In genomic region chr18:48821251-48821590, GRCh38 we compare ENCODE assay signal across 12 cellular contexts.
A peak's percentile ranks its signal among the peaks of the same experiment; 100 is the strongest.
DNase-seq lines count a peak whose midpoint lies in the region; ATAC-seq and TF ChIP-seq lines count a peak whose summit lies in the region.
"Had no signal": no experiment of that assay in that cellular context is flagged by ENCODE, and none has a peak within 500 bp of the region (broad histone marks: within the 10 kb centered on the region; RNA-seq: fewer than 3 reads in every experiment).

No MANE protein-coding gene starts in this region.

- POLR2A ChIA-PET in RWPE1 (lab: Yijun Ruan, JAX; ENCODE audit: low non-redundant PET), result no interaction called here

- H4K5ac ChIP-seq in H9 (ENCODE audit: insufficient read length, low read depth, low read length) (no peak overlapping the region), mesendoderm (ENCODE audit: low read length) (no peak overlapping the region)

- no peaks in the 10 kb centered on the region for H3K27me3 ChIP-seq in H9 (ENCODE audit: insufficient read depth, low read length)
- H3K27me3 ChIP-seq in WERI-Rb-1 (ENCODE audit: insufficient read depth, low read depth, severe bottlenecking), result no peaks in the 10 kb centered on the region
- H3K27me3 ChIP-seq in mesendoderm (ENCODE audit: insufficient read depth, low read length, poor library complexity), result no peaks in the 10 kb centered on the region
- H3K27me3 ChIP-seq: testis had no signal

- H2BK120ac ChIP-seq in H9 (ENCODE audit: low read depth, low read length, poor library complexity, severe bottlenecking), result no peak overlapping the region
- H2BK120ac ChIP-seq in mesendoderm (ENCODE audit: low read depth, low read length), result no peak overlapping the region

- H3K4me1 ChIP-seq in H9 (ENCODE audit: insufficient read depth, low read length) (no peaks in the 10 kb centered on the region; the same call in 1 of the 2 replicates), mesendoderm (ENCODE audit: control insufficient read depth, low read depth, low read length) (no peaks in the 10 kb centered on the region)

- H3K27ac ChIP-seq in H9 (ENCODE audit: insufficient read length, low read depth, low read length) (no peak overlapping the region), WERI-Rb-1 (no peak overlapping the region), mesendoderm (ENCODE audit: low read depth, low read length) (no peak overlapping the region), RWPE1 (no peak overlapping the region; the same call in 1 of the 2 replicates)
- H3K27ac ChIP-seq: testis had no signal

- H2AFZ ChIP-seq in H9 (ENCODE audit: low read length), result no peak overlapping the region

- H3K18ac ChIP-seq in H9 (ENCODE audit: insufficient read length, low read depth, low read length) (no peak overlapping the region), mesendoderm (ENCODE audit: low read length) (no peak overlapping the region)

- H3K9ac ChIP-seq in H9 (ENCODE audit: extremely low read depth, insufficient read length, low read length), result no peak overlapping the region
- no peak overlapping the region for H3K9ac ChIP-seq in mesendoderm (ENCODE audit: low read length)

- H3K27ac Mint-ChIP-seq in H9, result no peak overlapping the region; a peak in 1 of 7 replicates
- H3K27ac Mint-ChIP-seq: activated naive CD4-positive, alpha-beta T cell treated with anti-CD3 and anti-CD28 coated beads, Interleukin-2, amount 10 ng/mL, durations not matched to agents 7 days and 5 days; HFFc6 had no signal

- H4K8ac ChIP-seq in H9 (replicated peaks; ENCODE audit: insufficient read length, low read depth, low read length) (no peak overlapping the region), mesendoderm (ENCODE audit: low read depth, low read length) (no peak overlapping the region)

- ATAC-seq in GM18511 (IDR thresholded peaks at IDR 0.05; ENCODE audit: unreplicated experiment) (peak; percentile 21), HG02642 (IDR thresholded peaks at IDR 0.05; ENCODE audit: poor library complexity, unreplicated experiment) (no peak)

- H2BK12ac ChIP-seq in H9 (ENCODE audit: insufficient read length, low read depth, low read length), result no peak overlapping the region

- no peak overlapping the region for H3T11ph ChIP-seq in H9 (ENCODE audit: low read length)

- CTCF ChIA-PET in RWPE1 (lab: Yijun Ruan, JAX), result interaction anchor here (0.6 kb wide), 1 partner anchor 578 kb away, joined by 3 read pairs; no protein-coding TSS in a partner anchor

- H2AK5ac ChIP-seq in H9 (ENCODE audit: insufficient read length, low read length) (no peak overlapping the region), mesendoderm (ENCODE audit: low read length) (peak overlapping the region; percentile 62)

- H3K4me1 Mint-ChIP-seq in H9, result peaks cover under 1 to 5% of the 10 kb centered on the region in 2 experiments; a peak in 3 of 4 replicates

- H2BK20ac ChIP-seq in H9 (ENCODE audit: low read depth, low read length, poor library complexity, severe bottlenecking), result no peak overlapping the region

- no peak overlapping the region for H3K4me2 ChIP-seq in H9 (ENCODE audit: insufficient read depth, insufficient read length, low read length)
- H3K4me2 ChIP-seq in mesendoderm (ENCODE audit: low read length), result no peak overlapping the region

- H3K4me3 ChIP-seq in WERI-Rb-1 (ENCODE audit: low read depth, low read length) (no peak overlapping the region), mesendoderm (ENCODE audit: low read length) (no peak overlapping the region)
- H3K4me3 ChIP-seq: testis had no signal

- H3K14ac ChIP-seq in H9 (ENCODE audit: insufficient read depth, low read length), result no peak overlapping the region

- H3K9me3 Mint-ChIP-seq in H9, result peaks cover 5 to 8% of the 10 kb centered on the region in 2 experiments; a peak in 3 of 5 replicates
- H3K9me3 Mint-ChIP-seq: activated naive CD4-positive, alpha-beta T cell treated with anti-CD3 and anti-CD28 coated beads, Interleukin-2, amount 10 ng/mL, durations not matched to agents 7 days and 5 days had no signal

- H3K23ac ChIP-seq in H9 (ENCODE audit: insufficient read length, low read depth, low read length), result no peak overlapping the region
- H3K23ac ChIP-seq in mesendoderm (ENCODE audit: low read length), result no peak overlapping the region

- WGBS in H9 (ENCODE audit: extremely low coverage, insufficient read length, low lambda C conversion rate), result no CpG with 5 or more reads among the region's 5 CpGs
- WGBS in mesendoderm (ENCODE audit: extremely low coverage, insufficient coverage, low lambda C conversion rate), result no CpG with 5 or more reads among the region's 5 CpGs

- H2BK5ac ChIP-seq in H9 (ENCODE audit: insufficient read length, low read length), result no peak overlapping the region
- no peak overlapping the region for H2BK5ac ChIP-seq in mesendoderm (ENCODE audit: low read length)

- no peaks in the 10 kb centered on the region for H4K20me1 ChIP-seq in H9 (ENCODE audit: control insufficient read depth, insufficient read depth, insufficient read length)

- no peak overlapping the region for H4K91ac ChIP-seq in H9 (ENCODE audit: insufficient read length, low read depth, low read length)

- H3K56ac ChIP-seq in H9 (ENCODE audit: insufficient read length, low read depth, low read length) (no peak overlapping the region), mesendoderm (ENCODE audit: low read length) (peak overlapping the region; percentile 1)

- H3K4ac ChIP-seq in H9 (ENCODE audit: low read depth, low read length), result no peak overlapping the region
- H3K4ac ChIP-seq in mesendoderm (ENCODE audit: low read depth, low read length), result no peak overlapping the region

- H3K27me3 Mint-ChIP-seq in H9 (ENCODE audit: low read depth), result no peaks in the 10 kb centered on the region; the same call in 1 of the 2 replicates

- DNase-seq in H9 (peak; percentile 8), WERI-Rb-1 (peak; percentile 3), mesendoderm (no peak), NAMALWA (ENCODE audit: low spot score) (no peak), NCI-H1092 (lab: John Stamatoyannopoulos, UW) (no peak), RWPE1 (ENCODE audit: low spot score) (no peak)
- DNase-seq: activated naive CD4-positive, alpha-beta T cell treated with anti-CD3 and anti-CD28 coated beads, Interleukin-2, amount 10 ng/mL, durations not matched to agents 7 days and 5 days; HFFc6; NCI-H526; testis had no signal

- H2BK15ac ChIP-seq in H9 (ENCODE audit: low read depth, low read length) (no peak overlapping the region), mesendoderm (replicated peaks; ENCODE audit: low read depth) (no peak overlapping the region)

- no peaks in the 10 kb centered on the region for H3K23me2 ChIP-seq in H9 (ENCODE audit: insufficient read length, low read depth, low read length, poor library complexity, severe bottlenecking)

- no peaks in the 10 kb centered on the region for H3K79me1 ChIP-seq in H9 (ENCODE audit: insufficient read depth, low read depth, low read length, poor library complexity, severe bottlenecking)
- H3K79me1 ChIP-seq in mesendoderm (ENCODE audit: low read length), result no peaks in the 10 kb centered on the region

- no peaks in the 10 kb centered on the region for H3K9me3 ChIP-seq in H9 (ENCODE audit: control insufficient read depth, low read depth, low read length)
- H3K9me3 ChIP-seq in WERI-Rb-1 (ENCODE audit: severe bottlenecking), result no peaks in the 10 kb centered on the region
- H3K9me3 ChIP-seq: testis had no signal

- peaks cover 9% of the 10 kb centered on the region for H3K36me3 ChIP-seq in WERI-Rb-1
- no peaks in the 10 kb centered on the region for H3K36me3 ChIP-seq in mesendoderm (ENCODE audit: control insufficient read depth, insufficient read depth, low read length)

- H3K79me2 ChIP-seq in H9 (ENCODE audit: insufficient read depth, low read length), result no peaks in the 10 kb centered on the region
- no peaks in the 10 kb centered on the region for H3K79me2 ChIP-seq in mesendoderm (ENCODE audit: control insufficient read depth, insufficient read depth, low read length)

- H3K4me3 Mint-ChIP-seq in H9, result no peak overlapping the region
- H3K4me3 Mint-ChIP-seq: activated naive CD4-positive, alpha-beta T cell treated with anti-CD3 and anti-CD28 coated beads, Interleukin-2, amount 10 ng/mL, durations not matched to agents 7 days and 5 days; HFFc6 had no signal

- H3K36me3 Mint-ChIP-seq in H9 (ENCODE audit: insufficient read depth in 1 of 3, low read depth in 3 of 3), result peaks cover 0 to 9% (median 4%) of the 10 kb centered on the region in 3 experiments; a peak in 5 of 7 replicates

- TF ChIP-seq CTCF in H9 (conservative IDR thresholded peaks at IDR 0.05) (no peak), WERI-Rb-1 (IDR thresholded peaks at IDR 0.05; ENCODE audit: low read depth, low read length) (no peak), RWPE1 (conservative IDR thresholded peaks at IDR 0.05; ENCODE audit: low read depth) (no peak)

Comparison
In these comparisons a context has a peak if more than half of its experiments do, and no peak if none do; other contexts are left out.
1. DNase-seq: peak in H9 (single experiment) and WERI-Rb-1 (single experiment); none in mesendoderm (single experiment), NAMALWA (single experiment), NCI-H1092 (single experiment) and RWPE1 (single experiment).